11 cellular contexts compared by ENCODE assay signal in the genomic region with DNA sequence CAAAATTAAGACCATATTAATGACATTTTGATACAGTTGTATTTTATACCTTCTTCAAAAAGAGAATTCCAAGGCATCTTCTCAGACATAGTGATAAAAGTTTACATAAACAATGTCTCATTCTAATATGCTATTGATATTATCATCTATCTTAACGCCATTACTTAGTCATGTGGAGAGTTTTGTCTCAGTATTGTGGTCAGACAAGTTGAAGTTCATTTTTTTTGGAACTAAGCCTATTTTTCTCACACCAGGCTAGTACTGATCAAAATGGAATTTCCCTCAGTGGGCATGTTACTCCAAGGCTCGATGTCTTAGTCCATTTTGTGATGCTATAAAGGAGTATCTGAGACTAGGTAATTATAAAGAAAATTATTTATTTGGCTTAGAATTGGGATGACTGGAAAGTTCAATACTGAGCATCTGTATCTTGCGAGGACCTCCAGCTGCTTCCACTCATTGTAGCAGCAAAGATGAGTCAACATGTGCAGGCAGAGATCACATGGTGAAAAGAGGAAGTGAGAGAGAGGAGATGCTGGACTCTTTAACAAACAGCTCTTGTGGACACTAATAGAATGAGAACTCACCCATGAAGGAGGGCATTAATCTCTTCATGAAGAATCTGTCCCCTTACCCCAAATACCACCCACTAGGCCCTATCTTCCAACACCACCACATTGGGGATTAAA.
DNase-seq lines count a peak whose midpoint lies in the region; ATAC-seq, FAIRE-seq and TF ChIP-seq lines count a peak whose summit lies in the region.
"Had no signal": no experiment of that assay in that cellular context is flagged by ENCODE, and none has a peak within 500 bp of the region (broad histone marks: within the 10 kb centered on the region; RNA-seq: fewer than 3 reads in every experiment).

No MANE protein-coding gene starts in this region.

- no peak for FAIRE-seq in pancreas (lab: Jason Lieb, UNC)

- TF ChIP-seq POLR2A in right lobe of liver (IDR thresholded peaks at IDR 0.05): no peak

- 45% methylated on average over 3 of the region's 3 CpGs for WGBS in right lobe of liver (ENCODE audit: insufficient coverage, low coverage, low lambda C conversion rate, missing lambda C conversion rate)
- 55 to 64% methylated on average over 3 of the region's 3 CpGs for WGBS in pancreas, 2 donors

- no peaks in the 10 kb centered on the region for H3K9me3 ChIP-seq in right lobe of liver
- H3K9me3 ChIP-seq in pancreas: no peaks in the 10 kb centered on the region

- ATAC-seq in GM19043 (IDR thresholded peaks at IDR 0.05; ENCODE audit: low read depth, unreplicated experiment) (peak; percentile 97), HG02763 (IDR thresholded peaks at IDR 0.05; ENCODE audit: unreplicated experiment) (peak; percentile 81), right lobe of liver (no peak), pancreas (no peak)
- ATAC-seq: left lung had no signal

- H3K27me3 ChIP-seq in right lobe of liver (no peaks in the 10 kb centered on the region), pancreas (no peaks in the 10 kb centered on the region)
- H3K27me3 ChIP-seq: left lung, suprapubic skin had no signal

- H3K36me3 ChIP-seq in right lobe of liver (no peaks in the 10 kb centered on the region), pancreas (no peaks in the 10 kb centered on the region)
- H3K36me3 ChIP-seq: left lung, suprapubic skin had no signal

- no peak overlapping the region for H3K4me3 ChIP-seq in right lobe of liver
- no peak overlapping the region for H3K4me3 ChIP-seq in pancreas
- H3K4me3 ChIP-seq: left lung, SK-N-MC, suprapubic skin had no signal

- DNase-seq in Kasumi-1 (lab: John Stamatoyannopoulos, UW) (peak; percentile 82 to 84), glomerular visceral epithelial cell (ENCODE audit: extremely low spot score) (peak; percentile 6), right lobe of liver (no peak), OCI-M2 (lab: John Stamatoyannopoulos, UW; ENCODE audit: unreplicated experiment) (no peak), pancreas (no peak), cardiac septum (ENCODE audit: low spot score) (no peak)
- DNase-seq: left lung had no signal

- H3K4me1 ChIP-seq in right lobe of liver: no peaks in the 10 kb centered on the region
- H3K4me1 ChIP-seq in pancreas: no peaks in the 10 kb centered on the region
- H3K4me1 ChIP-seq: left lung, suprapubic skin had no signal

- TF ChIP-seq CTCF in right lobe of liver (IDR thresholded peaks at IDR 0.05): no peak
- no peak for TF ChIP-seq CTCF in pancreas (IDR thresholded peaks at IDR 0.05)

- H3K27ac ChIP-seq in right lobe of liver (no peak overlapping the region), pancreas (no peak overlapping the region)
- H3K27ac ChIP-seq: left lung, SK-N-MC, suprapubic skin had no signal

- intact Hi-C loops in right lobe of liver (cut with DNase I) (no loop called here), pancreas (cut with DNase I) (no loop called here), cardiac septum (cut with DNase I) (no loop called here)

Comparison
In these comparisons a context has a peak if more than half of its experiments do, and no peak if none do; other contexts are left out.
1. ATAC-seq: peak in GM19043 (single experiment) and HG02763 (single experiment); none in right lobe of liver (0 of 4) and pancreas (0 of 4).
2. DNase-seq: peak in Kasumi-1 (2 of 2) and glomerular visceral epithelial cell (single experiment); none in right lobe of liver (0 of 3), OCI-M2 (single experiment), pancreas (0 of 6) and cardiac septum (single experiment).